Comparison of ENCODE assay signal across 1 cellular context in the genomic region with DNA sequence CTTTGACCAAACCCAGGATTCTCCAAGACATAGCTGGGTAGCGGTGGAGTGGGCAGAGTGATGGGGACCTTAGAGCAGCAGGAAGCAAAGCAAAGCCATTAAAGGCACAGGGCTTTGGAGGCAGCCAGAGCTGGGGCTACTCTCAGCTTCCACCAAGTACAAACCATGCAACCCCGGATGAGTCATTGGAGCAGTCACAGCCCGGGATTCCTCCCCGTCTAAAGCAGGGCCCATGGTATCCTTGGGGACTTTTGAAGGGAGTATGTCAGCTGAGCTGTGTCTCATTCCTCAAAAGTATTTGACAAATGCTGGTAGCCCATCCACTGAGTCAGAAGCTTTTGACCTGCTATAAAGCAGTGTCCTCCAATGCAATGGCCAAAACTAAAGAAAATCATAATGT.
TF ChIP-seq lines count a peak whose summit lies in the region.

No MANE protein-coding gene starts in this region.

TF ChIP-seq in SK-N-SH, 30 proteins besides CTCF, POLR2A, EP300 and RAD21 (continued from another document):
- TF ChIP-seq USF1 (IDR thresholded peaks at IDR 0.05; ENCODE audit: borderline replicate concordance, low read depth), result no peak
- TF ChIP-seq MAX (IDR thresholded peaks at IDR 0.05; ENCODE audit: low read depth), result 0 out of 2 replicates have a peak, but pooled peaks have one; percentile 27
- no peak for TF ChIP-seq RCOR1 (IDR thresholded peaks at IDR 0.05; ENCODE audit: low read length)
- no peak for TF ChIP-seq SIN3A (IDR thresholded peaks at IDR 0.05; ENCODE audit: borderline replicate concordance, low read depth, low read length)
- TF ChIP-seq SMC3 (IDR thresholded peaks at IDR 0.05; ENCODE audit: low read depth, low read length), result no peak
- TF ChIP-seq POLR2AphosphoS5 (IDR thresholded peaks at IDR 0.05; ENCODE audit: low read depth, low read length), result no peak
- TF ChIP-seq PBX3 (IDR thresholded peaks at IDR 0.05), result peak; percentile 35; the same call in 1 of the 2 replicates
- no peak for TF ChIP-seq REST (IDR thresholded peaks at IDR 0.05; ENCODE audit: low read depth, low read length)
- TF ChIP-seq RXRA (IDR thresholded peaks at IDR 0.05; ENCODE audit: borderline replicate concordance, low read depth), result no peak
- no peak for TF ChIP-seq TAF1 (IDR thresholded peaks at IDR 0.05; ENCODE audit: borderline replicate concordance, low read depth, low read length)
- no peak for TF ChIP-seq TCF12 (IDR thresholded peaks at IDR 0.05)
- no peak for TF ChIP-seq TEAD4 (IDR thresholded peaks at IDR 0.05; ENCODE audit: borderline replicate concordance, insufficient read depth)
- no peak for TF ChIP-seq ZBTB33 (IDR thresholded peaks at IDR 0.05; ENCODE audit: borderline replicate concordance, low read depth)
- TF ChIP-seq JUND (IDR thresholded peaks at IDR 0.05), result peak; percentile 53
- no peak for TF ChIP-seq YY1 (IDR thresholded peaks at IDR 0.05; ENCODE audit: low read depth)
- TF ChIP-seq GATA2 (CRISPR knock-in tag; IDR thresholded peaks at IDR 0.05), result no peak
- TF ChIP-seq, protein P1, sequence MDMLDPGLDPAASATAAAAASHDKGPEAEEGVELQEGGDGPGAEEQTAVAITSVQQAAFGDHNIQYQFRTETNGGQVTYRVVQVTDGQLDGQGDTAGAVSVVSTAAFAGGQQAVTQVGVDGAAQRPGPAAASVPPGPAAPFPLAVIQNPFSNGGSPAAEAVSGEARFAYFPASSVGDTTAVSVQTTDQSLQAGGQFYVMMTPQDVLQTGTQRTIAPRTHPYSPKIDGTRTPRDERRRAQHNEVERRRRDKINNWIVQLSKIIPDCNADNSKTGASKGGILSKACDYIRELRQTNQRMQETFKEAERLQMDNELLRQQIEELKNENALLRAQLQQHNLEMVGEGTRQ (IDR thresholded peaks at IDR 0.05; ENCODE audit: borderline replicate concordance, low read depth, low read length), result no peak
- TF ChIP-seq MEF2A (IDR thresholded peaks at IDR 0.05; ENCODE audit: borderline replicate concordance, low read depth), result no peak
- peak; percentile 84 for TF ChIP-seq FOSL2 (IDR thresholded peaks at IDR 0.05; ENCODE audit: borderline replicate concordance, low read depth)
- no peak for TF ChIP-seq NRF1 (IDR thresholded peaks at IDR 0.05; ENCODE audit: low read depth, low read length)
- no peak for TF ChIP-seq ELF1 (IDR thresholded peaks at IDR 0.05)
- no peak for TF ChIP-seq MXI1 (IDR thresholded peaks at IDR 0.05; ENCODE audit: low read depth, low read length)
- no peak for TF ChIP-seq GABPA (IDR thresholded peaks at IDR 0.05; ENCODE audit: low read depth)
